Comparison of ENCODE assay signal across 8 cellular contexts in genomic region chr1:46303872-46304326, GRCh38. TPM values are rescaled to one million over a fixed set of nuclear protein-coding genes. Genes with fewer than 3 reads are reported as not detected.
DNase-seq lines count a peak whose midpoint lies in the region; ATAC-seq lines count a peak whose summit lies in the region.

No MANE protein-coding gene starts in this region.

- no peak overlapping the region for H3K27ac ChIP-seq in iPS DF 6.9 (ENCODE audit: low read length)

- POLR2A ChIA-PET in activated CD4-positive, alpha-beta memory T cell treated with anti-CD3 and anti-CD28 coated beads for 36 hours (lab: Charles Lee) = interaction anchor here (0.6 to 2.4 kb wide), 6 partner anchors 18 to 278 kb away, joined by 3 to 16 read pairs (median 4); partner anchors contain the start of genes NSUN4 and RAD54L

- peaks cover 44% of the 10 kb centered on the region for H3K4me1 Mint-ChIP-seq in activated CD4-positive, alpha-beta memory T cell treated with anti-CD3 and anti-CD28 coated beads for 36 hours (ENCODE audit: low read depth)
- peaks cover 34 to 66% of the 10 kb centered on the region in 2 donors for H3K4me1 Mint-ChIP-seq in stimulated activated naive B cell treated with anti-CD40 and anti-IgM and Interleukin-4, amounts not matched to agents 10 μg/mL and 1 μg/mL and 100 μg/mL, for 72 hours

- no peaks in the 10 kb centered on the region for H3K27me3 Mint-ChIP-seq in activated CD4-positive, alpha-beta memory T cell treated with anti-CD3 and anti-CD28 coated beads for 36 hours
- no peaks in the 10 kb centered on the region for H3K27me3 Mint-ChIP-seq in stimulated activated naive B cell treated with anti-CD40 and anti-IgM and Interleukin-4, amounts not matched to agents 10 μg/mL and 1 μg/mL and 100 μg/mL, for 72 hours

- H3K4me1 ChIP-seq in iPS DF 6.9 (ENCODE audit: control insufficient read depth, insufficient read depth, low read length) = no peaks in the 10 kb centered on the region; the same call in 1 of the 2 replicates

- no peaks in the 10 kb centered on the region for H3K9me3 ChIP-seq in iPS DF 6.9 (ENCODE audit: control insufficient read depth, insufficient read depth, low read length)

- peak overlapping the region; percentile 98 for H3K4me3 Mint-ChIP-seq in activated CD4-positive, alpha-beta memory T cell treated with anti-CD3 and anti-CD28 coated beads for 36 hours
- peak overlapping the region; percentile 92 to 100 for H3K4me3 Mint-ChIP-seq in stimulated activated naive B cell treated with anti-CD40 and anti-IgM and Interleukin-4, amounts not matched to agents 10 μg/mL and 1 μg/mL and 100 μg/mL, for 72 hours

- peak overlapping the region; percentile 91 for H3K4me3 ChIP-seq in iPS DF 6.9 (ENCODE audit: low read length)

- H3K27ac Mint-ChIP-seq in activated CD4-positive, alpha-beta memory T cell treated with anti-CD3 and anti-CD28 coated beads for 36 hours = peak overlapping the region; percentile 94
- peak overlapping the region; percentile 99 for H3K27ac Mint-ChIP-seq in stimulated activated naive B cell treated with anti-CD40 and anti-IgM and Interleukin-4, amounts not matched to agents 10 μg/mL and 1 μg/mL and 100 μg/mL, for 72 hours

- intact Hi-C loops in activated CD4-positive, alpha-beta memory T cell treated with anti-CD3 and anti-CD28 coated beads for 36 hours (cut with micrococcal nuclease) = loop anchor here (1.0 to 10.0 kb wide), 4 partner anchors 36 to 619 kb away; partner anchors contain the start of genes GPBP1L1, NSUN4, RAD54L and TMEM69

- H3K9me3 Mint-ChIP-seq in activated CD4-positive, alpha-beta memory T cell treated with anti-CD3 and anti-CD28 coated beads for 36 hours = no peaks in the 10 kb centered on the region
- no peaks in the 10 kb centered on the region for H3K9me3 Mint-ChIP-seq in stimulated activated naive B cell treated with anti-CD40 and anti-IgM and Interleukin-4, amounts not matched to agents 10 μg/mL and 1 μg/mL and 100 μg/mL, for 72 hours

- peak; percentile 0 for DNase-seq in NCI-H146 treated with DMSO at 0.1 percent for 48 hours (lab: John Stamatoyannopoulos, UW; ENCODE audit: unreplicated experiment)
- DNase-seq in NCI-H146 (lab: John Stamatoyannopoulos, UW) = no peak
- DNase-seq in activated CD4-positive, alpha-beta memory T cell treated with anti-CD3 and anti-CD28 coated beads for 36 hours = no peak
- no peak for DNase-seq in iPS DF 6.9 (ENCODE audit: low read depth, low spot score)
- no peak for DNase-seq in stimulated activated naive B cell treated with anti-CD40 and anti-IgM and Interleukin-4, amounts not matched to agents 10 μg/mL and 1 μg/mL and 100 μg/mL, for 72 hours
- no peak for DNase-seq in NCI-H1417 treated with DMSO at 0.1 percent for 48 hours (lab: John Stamatoyannopoulos, UW)
- no peak for DNase-seq in NCI-H1105 (lab: John Stamatoyannopoulos, UW)

- peaks cover 15% of the 10 kb centered on the region for H3K36me3 Mint-ChIP-seq in activated CD4-positive, alpha-beta memory T cell treated with anti-CD3 and anti-CD28 coated beads for 36 hours
- peaks cover 42 to 44% of the 10 kb centered on the region in 2 donors for H3K36me3 Mint-ChIP-seq in stimulated activated naive B cell treated with anti-CD40 and anti-IgM and Interleukin-4, amounts not matched to agents 10 μg/mL and 1 μg/mL and 100 μg/mL, for 72 hours

- ATAC-seq in stimulated activated naive B cell treated with anti-CD40 and anti-IgM and Interleukin-4, amounts not matched to agents 10 μg/mL and 1 μg/mL and 100 μg/mL, for 72 hours (replicated peaks) = no peak
- ATAC-seq in GM21825 (IDR thresholded peaks at IDR 0.05; ENCODE audit: unreplicated experiment) = no peak

- H3K36me3 ChIP-seq in iPS DF 6.9 (ENCODE audit: control insufficient read depth, insufficient read depth, low read length) = no peaks in the 10 kb centered on the region

- H3K27me3 ChIP-seq in iPS DF 6.9 (ENCODE audit: control insufficient read depth, insufficient read depth, low read length) = no peaks in the 10 kb centered on the region

- CTCF ChIA-PET in activated CD4-positive, alpha-beta memory T cell treated with anti-CD3 and anti-CD28 coated beads for 36 hours (lab: Charles Lee) = interaction anchor here (0.9 to 2.3 kb wide), 8 partner anchors 18 to 80 kb away, joined by 3 to 28 read pairs (median 6); partner anchors contain the start of genes NSUN4 and RAD54L

- no CpG with 5 or more reads among the region's 14 CpGs for WGBS in iPS DF 6.9 (ENCODE audit: insufficient coverage, insufficient read length)

RNA-seq across cellular contexts. Expression of gene UQCRH, which starts 0.4 kb away (rescaled TPM):
- 100 to 1,000 TPM; 351 to 353 TPM for total RNA-seq in activated CD4-positive, alpha-beta memory T cell treated with anti-CD3 and anti-CD28 coated beads for 36 hours

RNA-seq across cellular contexts. Expression of gene LRRC41, which starts 0.5 kb away (rescaled TPM):
- 10 to 100 TPM; 31.4 to 34.6 TPM for total RNA-seq in activated CD4-positive, alpha-beta memory T cell treated with anti-CD3 and anti-CD28 coated beads for 36 hours

RNA-seq across cellular contexts. Expression of gene NSUN4, which starts 36.7 kb away (rescaled TPM):
- total RNA-seq in activated CD4-positive, alpha-beta memory T cell treated with anti-CD3 and anti-CD28 coated beads for 36 hours = 10 to 100 TPM; 29.1 to 29.9 TPM

RNA-seq across cellular contexts. Expression of gene RAD54L, which starts 56.3 kb away (rescaled TPM):
- 10 to 100 TPM; 64.9 to 65.0 TPM for total RNA-seq in activated CD4-positive, alpha-beta memory T cell treated with anti-CD3 and anti-CD28 coated beads for 36 hours
